20 cellular contexts compared by ENCODE assay signal in genomic region chr14:105366386-105367074, GRCh38. TPM values are rescaled to one million over a fixed set of nuclear protein-coding genes. Genes with fewer than 3 reads are reported as not detected.
"Had no signal": no experiment of that assay in that cellular context is flagged by ENCODE, and none has a peak within 500 bp of the region (broad histone marks: within the 10 kb centered on the region; RNA-seq: fewer than 3 reads in every experiment).

No MANE protein-coding gene starts in this region.

- H3K9me3 ChIP-seq: esophagus squamous epithelium, lower lobe of right lung, pancreas, sigmoid colon, tibial artery had no signal

- H3K27ac Mint-ChIP-seq: activated CD4-positive, alpha-beta memory T cell treated with anti-CD3 and anti-CD28 coated beads for 36 hours; activated CD8-positive, alpha-beta memory T cell treated with anti-CD3 and anti-CD28 coated beads, Interleukin-2, amount 10 ng/mL, durations not matched to agents 7 days and 5 days; activated T-helper 17 cell treated with anti-CD3 and anti-CD28 coated beads, Interleukin-2, amount 50 U/mL, for 72 hours; dendritic cell treated with granulocyte-macrophage colony-stimulating factor and Interleukin-4, amounts not matched to agents 40 ng/mL and 50 ng/mL, for 4 days; mesothelial cell of epicardium; stimulated activated memory B cell treated with anti-CD40 and anti-IgM and Interleukin-4, amounts not matched to agents 10 μg/mL and 1 μg/mL and 100 μg/mL, for 72 hours; WTC11 had no signal

- H3K27ac ChIP-seq: esophagus squamous epithelium, lower lobe of right lung, pancreas, sigmoid colon, tibial artery had no signal

- H3K27me3 Mint-ChIP-seq: activated T-helper 17 cell treated with anti-CD3 and anti-CD28 coated beads, Interleukin-2, amount 50 U/mL, for 72 hours; stimulated activated memory B cell treated with anti-CD40 and anti-IgM and Interleukin-4, amounts not matched to agents 10 μg/mL and 1 μg/mL and 100 μg/mL, for 72 hours had no signal

- FAIRE-seq: islet of Langerhans, pancreas, urothelium cell line had no signal

- ATAC-seq: activated CD8-positive, alpha-beta memory T cell treated with anti-CD3 and anti-CD28 coated beads, Interleukin-2, amount 10 ng/mL, durations not matched to agents 7 days and 5 days; activated T-helper 17 cell treated with anti-CD3 and anti-CD28 coated beads, Interleukin-2, amount 50 U/mL, for 72 hours; lower lobe of right lung; pancreas; stimulated activated memory B cell treated with anti-CD40 and anti-IgM and Interleukin-4, amounts not matched to agents 10 μg/mL and 1 μg/mL and 100 μg/mL, for 72 hours; WTC11 had no signal

- H3K4me3 Mint-ChIP-seq: activated CD4-positive, alpha-beta memory T cell treated with anti-CD3 and anti-CD28 coated beads for 36 hours; activated CD8-positive, alpha-beta memory T cell treated with anti-CD3 and anti-CD28 coated beads, Interleukin-2, amount 10 ng/mL, durations not matched to agents 7 days and 5 days; activated T-helper 17 cell treated with anti-CD3 and anti-CD28 coated beads, Interleukin-2, amount 50 U/mL, for 72 hours; dendritic cell treated with granulocyte-macrophage colony-stimulating factor and Interleukin-4, amounts not matched to agents 40 ng/mL and 50 ng/mL, for 4 days; mesothelial cell of epicardium; stimulated activated memory B cell treated with anti-CD40 and anti-IgM and Interleukin-4, amounts not matched to agents 10 μg/mL and 1 μg/mL and 100 μg/mL, for 72 hours; WTC11 had no signal

- H3K4me1 ChIP-seq: pancreas had no signal

- H3K36me3 Mint-ChIP-seq: activated CD4-positive, alpha-beta memory T cell treated with anti-CD3 and anti-CD28 coated beads for 36 hours; activated CD8-positive, alpha-beta memory T cell treated with anti-CD3 and anti-CD28 coated beads, Interleukin-2, amount 10 ng/mL, durations not matched to agents 7 days and 5 days had no signal

- DNase-seq: activated CD4-positive, alpha-beta memory T cell treated with anti-CD3 and anti-CD28 coated beads for 36 hours; activated CD4-positive, alpha-beta T cell treated with anti-CD3 and anti-CD28 coated beads for 4 hours; activated CD8-positive, alpha-beta memory T cell treated with anti-CD3 and anti-CD28 coated beads, Interleukin-2, amount 10 ng/mL, durations not matched to agents 7 days and 5 days; activated naive CD4-positive, alpha-beta T cell; cerebellar nuclear complex; effector memory CD4-positive, alpha-beta T cell; esophagus squamous epithelium; lower lobe of right lung; sigmoid colon; stimulated activated CD4-positive, alpha-beta T cell treated with anti-CD3 and anti-CD28 coated beads, Interleukin-4, amount 100 ng/mL, for 4 hours; SW 1271; tibial artery had no signal

- H3K9me3 Mint-ChIP-seq: activated CD4-positive, alpha-beta memory T cell treated with anti-CD3 and anti-CD28 coated beads for 36 hours; activated T-helper 17 cell treated with anti-CD3 and anti-CD28 coated beads, Interleukin-2, amount 50 U/mL, for 72 hours; dendritic cell treated with granulocyte-macrophage colony-stimulating factor and Interleukin-4, amounts not matched to agents 40 ng/mL and 50 ng/mL, for 4 days; mesothelial cell of epicardium; stimulated activated memory B cell treated with anti-CD40 and anti-IgM and Interleukin-4, amounts not matched to agents 10 μg/mL and 1 μg/mL and 100 μg/mL, for 72 hours; WTC11 had no signal

- H3K4me3 ChIP-seq: esophagus squamous epithelium, lower lobe of right lung, pancreas, sigmoid colon, tibial artery had no signal

- H3K27me3 ChIP-seq: esophagus squamous epithelium, pancreas, sigmoid colon, tibial artery had no signal

RNA-seq across cellular contexts. Expression of gene TEX22, which starts 31.8 kb away (rescaled TPM):
- total RNA-seq: sigmoid colon had no signal
